Comparison of ENCODE assay signal across 18 cellular contexts in the genomic region with DNA sequence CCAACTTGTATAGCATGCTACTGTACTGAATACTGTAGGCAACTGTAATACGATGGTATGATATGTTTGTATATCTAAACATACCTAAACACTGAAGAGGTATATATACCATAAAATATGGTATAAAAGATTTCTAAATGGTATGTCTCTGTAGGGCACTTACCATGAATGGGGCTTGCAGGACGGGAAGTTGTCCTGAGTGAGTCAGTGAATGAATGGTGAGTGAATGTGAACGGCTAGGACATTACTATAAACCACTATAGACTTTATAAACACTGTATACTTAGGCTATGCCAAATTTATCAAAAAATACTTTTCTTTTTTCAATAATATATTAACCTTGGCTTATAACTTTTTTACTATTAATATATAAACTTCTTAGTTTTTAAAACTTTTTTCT.
"Had no signal": no experiment of that assay in that cellular context is flagged by ENCODE, and none has a peak within 500 bp of the region (broad histone marks: within the 10 kb centered on the region; RNA-seq: fewer than 3 reads in every experiment).

No MANE protein-coding gene starts in this region.

- ATAC-seq: foreskin keratinocyte; left colon; mucosa of descending colon; naive thymus-derived CD8-positive, alpha-beta T cell; right lobe of liver; stimulated activated naive CD8-positive, alpha-beta T cell treated with anti-CD3 and anti-CD28 coated beads, Interleukin-15, Interleukin-2, amounts not matched to agents 100 U/mL and 50 U/mL, for 24 hours; upper lobe of right lung; WTC11 had no signal

- H3K9me3 ChIP-seq: mucosa of descending colon, neutrophil, prostate gland, right lobe of liver, suprapubic skin, upper lobe of right lung had no signal

- H3K36me3 ChIP-seq: prostate gland had no signal

- H3K9me3 Mint-ChIP-seq: activated CD4-positive, alpha-beta T cell treated with anti-CD3 and anti-CD28 coated beads, Interleukin-2, amount 10 ng/mL, durations not matched to agents 24 days and 14 days; activated naive CD4-positive, alpha-beta T cell treated with anti-CD3 and anti-CD28 coated beads for 36 hours; endodermal cell; naive thymus-derived CD8-positive, alpha-beta T cell; WTC11 had no signal

- H3K27me3 ChIP-seq: foreskin keratinocyte, neutrophil, right lobe of liver, suprapubic skin, upper lobe of right lung had no signal

- DNase-seq: activated CD4-positive, alpha-beta T cell treated with anti-CD3 and anti-CD28 coated beads, Interleukin-2, amount 10 ng/mL, durations not matched to agents 24 days and 14 days; activated CD8-positive, alpha-beta memory T cell treated with anti-CD3 and anti-CD28 coated beads for 24 hours; activated naive CD4-positive, alpha-beta T cell treated with anti-CD3 and anti-CD28 coated beads for 36 hours; endodermal cell; foreskin keratinocyte; left colon; mucosa of descending colon; naive thymus-derived CD8-positive, alpha-beta T cell; right lobe of liver; stimulated activated CD4-positive, alpha-beta T cell treated with anti-CD3 and anti-CD28 coated beads, Interleukin-2, amount 100 ng/mL, for 48 hours; stimulated activated CD8-positive, alpha-beta memory T cell treated with anti-CD3 and anti-CD28 coated beads, Interleukin-4, amount 100 ng/mL, for 48 hours; stimulated activated naive CD8-positive, alpha-beta T cell treated with anti-CD3 and anti-CD28 coated beads, Interleukin-15, Interleukin-2, amounts not matched to agents 100 U/mL and 50 U/mL, for 24 hours; upper lobe of right lung had no signal

- H3K27ac ChIP-seq: foreskin keratinocyte, neutrophil, prostate gland, right lobe of liver, suprapubic skin, upper lobe of right lung had no signal

- H3K4me1 Mint-ChIP-seq: activated CD4-positive, alpha-beta T cell treated with anti-CD3 and anti-CD28 coated beads, Interleukin-2, amount 10 ng/mL, durations not matched to agents 24 days and 14 days; naive thymus-derived CD8-positive, alpha-beta T cell had no signal

- H3K4me3 ChIP-seq: lung, mucosa of descending colon, prostate gland, right lobe of liver, suprapubic skin, upper lobe of right lung had no signal

- H3K4me1 ChIP-seq: foreskin keratinocyte, prostate gland, suprapubic skin, upper lobe of right lung had no signal

- H3K36me3 Mint-ChIP-seq: naive thymus-derived CD8-positive, alpha-beta T cell had no signal

- H3K27ac Mint-ChIP-seq: activated CD4-positive, alpha-beta T cell treated with anti-CD3 and anti-CD28 coated beads, Interleukin-2, amount 10 ng/mL, durations not matched to agents 24 days and 14 days; activated naive CD4-positive, alpha-beta T cell treated with anti-CD3 and anti-CD28 coated beads for 36 hours; endodermal cell; naive thymus-derived CD8-positive, alpha-beta T cell; WTC11 had no signal

- H3K4me3 Mint-ChIP-seq: activated CD4-positive, alpha-beta T cell treated with anti-CD3 and anti-CD28 coated beads, Interleukin-2, amount 10 ng/mL, durations not matched to agents 24 days and 14 days; activated naive CD4-positive, alpha-beta T cell treated with anti-CD3 and anti-CD28 coated beads for 36 hours; endodermal cell; naive thymus-derived CD8-positive, alpha-beta T cell; WTC11 had no signal
